In the genomic region with DNA sequence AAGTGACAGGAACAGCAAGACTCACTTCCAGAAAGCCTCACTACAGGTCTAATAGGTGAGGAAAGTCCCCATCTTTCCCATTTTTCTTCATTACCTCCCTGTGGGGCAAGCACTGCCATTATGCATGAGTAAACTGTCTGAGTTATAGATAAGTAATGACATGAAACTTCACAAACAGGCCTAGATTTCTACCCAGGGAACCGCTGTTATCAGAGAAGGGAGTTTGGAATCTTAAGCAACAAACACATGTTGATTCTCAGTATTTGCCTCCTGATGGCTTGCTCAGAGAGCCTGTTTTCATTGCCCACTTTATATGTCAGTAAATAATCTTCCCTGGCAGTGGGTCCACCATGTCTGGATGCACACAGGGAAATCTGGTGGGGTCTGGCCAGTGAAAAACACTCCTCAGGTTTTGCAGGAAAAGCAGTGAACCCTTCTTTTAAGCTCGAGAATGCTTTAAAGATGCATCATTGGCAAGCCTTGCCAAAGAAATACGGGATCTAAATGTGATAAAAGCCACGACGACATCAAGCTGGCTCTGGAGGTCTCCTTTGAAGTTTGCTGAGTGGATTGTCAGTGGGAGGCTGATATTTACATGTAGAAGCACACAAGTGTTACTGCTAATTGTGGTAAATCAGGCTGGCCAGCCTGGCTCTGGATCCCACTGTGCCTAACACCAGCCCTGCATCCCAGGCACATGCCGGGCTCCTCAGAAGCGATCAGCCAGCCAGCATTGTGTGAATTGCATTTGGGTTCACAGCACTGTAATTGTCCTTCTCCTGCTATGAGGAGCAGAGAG, we compare ENCODE assay signal across 1 cellular context.
TF ChIP-seq lines count a peak whose summit lies in the region.

No MANE protein-coding gene starts in this region.

TF ChIP-seq in H1, 55 proteins besides CTCF, POLR2A, EP300 and RAD21:
- no peak for TF ChIP-seq SIRT6 (IDR thresholded peaks at IDR 0.05; ENCODE audit: low read length)
- TF ChIP-seq, protein P1, sequence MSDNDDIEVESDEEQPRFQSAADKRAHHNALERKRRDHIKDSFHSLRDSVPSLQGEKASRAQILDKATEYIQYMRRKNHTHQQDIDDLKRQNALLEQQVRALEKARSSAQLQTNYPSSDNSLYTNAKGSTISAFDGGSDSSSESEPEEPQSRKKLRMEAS (IDR thresholded peaks at IDR 0.05), result 0 out of 2 replicates have a peak, but pooled peaks have one; percentile 21
